Comparison of ENCODE assay signal across 1 cellular context in the genomic region with DNA sequence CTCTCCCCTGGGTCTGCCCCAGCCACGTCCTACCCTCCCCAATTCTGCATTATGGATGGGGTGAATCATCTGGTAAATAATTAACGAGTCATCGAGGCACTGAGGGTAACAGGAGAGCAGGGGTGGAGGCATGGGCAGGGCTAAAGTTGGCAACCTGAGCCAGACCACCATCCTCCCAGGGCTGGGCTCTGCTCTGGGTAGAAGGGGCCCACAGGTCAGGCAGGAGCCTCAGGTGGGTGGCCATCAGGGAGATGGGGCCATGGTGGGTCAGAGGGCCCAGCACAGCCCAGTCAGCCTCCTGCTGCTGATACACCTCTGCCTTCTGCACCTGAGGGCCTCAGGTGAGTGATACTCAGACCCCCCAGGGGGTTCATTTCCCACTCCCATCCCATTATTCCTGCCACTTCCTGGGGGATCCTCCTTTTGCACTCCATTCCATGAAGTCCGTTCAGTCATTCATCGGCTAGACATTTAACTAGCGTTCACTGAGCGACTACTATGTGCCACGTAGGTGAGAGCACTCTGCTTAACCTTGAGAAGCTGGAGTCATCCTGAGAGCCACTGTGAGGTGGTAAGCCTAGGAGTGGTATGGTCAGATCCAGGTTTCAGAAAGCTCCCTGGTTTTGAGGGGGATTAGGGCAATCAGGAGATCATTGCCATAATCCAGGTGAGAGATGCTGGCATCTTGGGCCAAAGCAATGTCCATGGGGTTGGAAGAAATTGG.
TF ChIP-seq lines count a peak whose summit lies in the region.

A gene (plus strand): TSS at position 248 of the 724 bp plus-strand sequence. CDS start 12 bp downstream, at position 260.

TF ChIP-seq in HepG2, 621 proteins besides CTCF, POLR2A, EP300 and RAD21:
- TF ChIP-seq ZNF10 (CRISPR knock-in tag; IDR thresholded peaks at IDR 0.05; ENCODE audit: borderline replicate concordance, low read depth), result no peak
- TF ChIP-seq FOSL2 (CRISPR knock-in tag; IDR thresholded peaks at IDR 0.05), result peak; percentile 90
- no peak for TF ChIP-seq STAG1 (CRISPR knock-in tag; IDR thresholded peaks at IDR 0.05)
- TF ChIP-seq SAP130 (CRISPR knock-in tag; IDR thresholded peaks at IDR 0.05; ENCODE audit: low read depth), result peak; percentile 21; the same call in 1 of the 2 replicates
- peak; percentile 83 for TF ChIP-seq ZNF331 (CRISPR knock-in tag; IDR thresholded peaks at IDR 0.05)
- TF ChIP-seq MIXL1 (CRISPR knock-in tag; IDR thresholded peaks at IDR 0.05), result 0 out of 2 replicates have a peak, but pooled peaks have one; percentile 17
- TF ChIP-seq, protein P1, sequence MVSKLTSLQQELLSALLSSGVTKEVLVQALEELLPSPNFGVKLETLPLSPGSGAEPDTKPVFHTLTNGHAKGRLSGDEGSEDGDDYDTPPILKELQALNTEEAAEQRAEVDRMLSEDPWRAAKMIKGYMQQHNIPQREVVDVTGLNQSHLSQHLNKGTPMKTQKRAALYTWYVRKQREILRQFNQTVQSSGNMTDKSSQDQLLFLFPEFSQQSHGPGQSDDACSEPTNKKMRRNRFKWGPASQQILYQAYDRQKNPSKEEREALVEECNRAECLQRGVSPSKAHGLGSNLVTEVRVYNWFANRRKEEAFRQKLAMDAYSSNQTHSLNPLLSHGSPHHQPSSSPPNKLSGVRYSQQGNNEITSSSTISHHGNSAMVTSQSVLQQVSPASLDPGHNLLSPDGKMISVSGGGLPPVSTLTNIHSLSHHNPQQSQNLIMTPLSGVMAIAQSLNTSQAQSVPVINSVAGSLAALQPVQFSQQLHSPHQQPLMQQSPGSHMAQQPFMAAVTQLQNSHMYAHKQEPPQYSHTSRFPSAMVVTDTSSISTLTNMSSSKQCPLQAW (CRISPR knock-in tag; IDR thresholded peaks at IDR 0.05), result peak; percentile 66; the same call in 1 of the 2 replicates
- TF ChIP-seq, protein P2, sequence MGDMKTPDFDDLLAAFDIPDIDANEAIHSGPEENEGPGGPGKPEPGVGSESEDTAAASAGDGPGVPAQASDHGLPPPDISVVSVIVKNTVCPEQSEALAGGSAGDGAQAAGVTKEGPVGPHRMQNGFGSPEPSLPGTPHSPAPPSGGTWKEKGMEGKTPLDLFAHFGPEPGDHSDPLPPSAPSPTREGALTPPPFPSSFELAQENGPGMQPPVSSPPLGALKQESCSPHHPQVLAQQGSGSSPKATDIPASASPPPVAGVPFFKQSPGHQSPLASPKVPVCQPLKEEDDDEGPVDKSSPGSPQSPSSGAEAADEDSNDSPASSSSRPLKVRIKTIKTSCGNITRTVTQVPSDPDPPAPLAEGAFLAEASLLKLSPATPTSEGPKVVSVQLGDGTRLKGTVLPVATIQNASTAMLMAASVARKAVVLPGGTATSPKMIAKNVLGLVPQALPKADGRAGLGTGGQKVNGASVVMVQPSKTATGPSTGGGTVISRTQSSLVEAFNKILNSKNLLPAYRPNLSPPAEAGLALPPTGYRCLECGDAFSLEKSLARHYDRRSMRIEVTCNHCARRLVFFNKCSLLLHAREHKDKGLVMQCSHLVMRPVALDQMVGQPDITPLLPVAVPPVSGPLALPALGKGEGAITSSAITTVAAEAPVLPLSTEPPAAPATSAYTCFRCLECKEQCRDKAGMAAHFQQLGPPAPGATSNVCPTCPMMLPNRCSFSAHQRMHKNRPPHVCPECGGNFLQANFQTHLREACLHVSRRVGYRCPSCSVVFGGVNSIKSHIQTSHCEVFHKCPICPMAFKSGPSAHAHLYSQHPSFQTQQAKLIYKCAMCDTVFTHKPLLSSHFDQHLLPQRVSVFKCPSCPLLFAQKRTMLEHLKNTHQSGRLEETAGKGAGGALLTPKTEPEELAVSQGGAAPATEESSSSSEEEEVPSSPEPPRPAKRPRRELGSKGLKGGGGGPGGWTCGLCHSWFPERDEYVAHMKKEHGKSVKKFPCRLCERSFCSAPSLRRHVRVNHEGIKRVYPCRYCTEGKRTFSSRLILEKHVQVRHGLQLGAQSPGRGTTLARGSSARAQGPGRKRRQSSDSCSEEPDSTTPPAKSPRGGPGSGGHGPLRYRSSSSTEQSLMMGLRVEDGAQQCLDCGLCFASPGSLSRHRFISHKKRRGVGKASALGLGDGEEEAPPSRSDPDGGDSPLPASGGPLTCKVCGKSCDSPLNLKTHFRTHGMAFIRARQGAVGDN (CRISPR knock-in tag; IDR thresholded peaks at IDR 0.05), result peak; percentile 27; the same call in 1 of the 2 replicates
- TF ChIP-seq SALL1 (CRISPR knock-in tag; IDR thresholded peaks at IDR 0.05), result peak; percentile 15; the same call in 1 of the 2 replicates
- TF ChIP-seq TAF1 (CRISPR knock-in tag; IDR thresholded peaks at IDR 0.05), result peak; percentile 24; the same call in 1 of the 2 replicates
- no peak for TF ChIP-seq ZNF850 (CRISPR knock-in tag; conservative IDR thresholded peaks at IDR 0.05)
- TF ChIP-seq, protein P3, sequence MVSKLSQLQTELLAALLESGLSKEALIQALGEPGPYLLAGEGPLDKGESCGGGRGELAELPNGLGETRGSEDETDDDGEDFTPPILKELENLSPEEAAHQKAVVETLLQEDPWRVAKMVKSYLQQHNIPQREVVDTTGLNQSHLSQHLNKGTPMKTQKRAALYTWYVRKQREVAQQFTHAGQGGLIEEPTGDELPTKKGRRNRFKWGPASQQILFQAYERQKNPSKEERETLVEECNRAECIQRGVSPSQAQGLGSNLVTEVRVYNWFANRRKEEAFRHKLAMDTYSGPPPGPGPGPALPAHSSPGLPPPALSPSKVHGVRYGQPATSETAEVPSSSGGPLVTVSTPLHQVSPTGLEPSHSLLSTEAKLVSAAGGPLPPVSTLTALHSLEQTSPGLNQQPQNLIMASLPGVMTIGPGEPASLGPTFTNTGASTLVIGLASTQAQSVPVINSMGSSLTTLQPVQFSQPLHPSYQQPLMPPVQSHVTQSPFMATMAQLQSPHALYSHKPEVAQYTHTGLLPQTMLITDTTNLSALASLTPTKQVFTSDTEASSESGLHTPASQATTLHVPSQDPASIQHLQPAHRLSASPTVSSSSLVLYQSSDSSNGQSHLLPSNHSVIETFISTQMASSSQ (IDR thresholded peaks at IDR 0.05; ENCODE audit: low read depth), result peak; percentile 85
- TF ChIP-seq, protein P3 (CRISPR knock-in tag; IDR thresholded peaks at IDR 0.05; ENCODE audit: borderline replicate concordance), result peak; percentile 63; the same call in 1 of the 2 replicates
